8 cellular contexts compared by ENCODE assay signal in the genomic region with DNA sequence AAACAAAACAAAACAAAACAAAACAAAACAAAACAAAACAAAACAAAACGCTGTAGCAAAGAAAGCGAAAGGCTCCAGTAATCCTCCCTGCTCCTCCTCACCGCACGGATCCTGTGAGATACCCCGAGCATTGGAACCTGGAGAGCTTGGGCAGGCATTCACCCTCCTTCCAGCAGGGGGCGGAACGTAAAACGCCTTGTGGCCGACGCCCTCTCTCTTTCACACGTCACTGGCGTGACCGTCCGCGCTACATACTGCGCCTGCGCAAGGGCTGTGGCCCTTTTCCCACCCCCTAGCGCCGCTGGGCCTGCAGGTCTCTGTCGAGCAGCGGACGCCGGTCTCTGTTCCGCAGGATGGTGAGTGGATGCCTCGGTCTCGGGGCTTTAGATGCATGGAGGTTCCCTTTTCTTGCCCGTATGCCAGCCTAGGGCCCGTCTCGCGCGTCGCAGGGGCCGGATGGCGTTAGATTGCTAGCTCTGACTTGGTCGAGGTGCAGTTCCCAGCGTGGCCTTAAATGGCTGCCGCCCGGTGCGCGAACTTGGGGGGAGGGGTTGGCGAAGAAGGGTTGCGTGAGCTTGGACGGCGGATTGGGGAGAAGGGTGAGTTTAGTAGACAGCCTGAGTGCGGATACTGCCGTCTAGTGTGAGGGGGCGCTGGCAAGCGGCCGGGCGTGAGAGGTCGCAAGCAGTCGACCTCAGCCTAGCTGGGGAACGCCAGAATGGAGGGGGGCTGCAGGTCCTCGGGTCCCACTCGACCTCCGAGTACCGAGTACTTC. TPM values are rescaled to one million over a fixed set of nuclear protein-coding genes. Genes with fewer than 3 reads are reported as not detected.
DNase-seq lines count a peak whose midpoint lies in the region; ATAC-seq and TF ChIP-seq lines count a peak whose summit lies in the region.

A gene (plus strand): TSS at position 279 of the 775 bp plus-strand sequence. CDS start 75 bp downstream, at position 354.

- POLR2A ChIA-PET in RWPE1 (lab: Yijun Ruan, JAX; ENCODE audit: low non-redundant PET) = interaction anchor here (0.6 to 1.0 kb wide), 8 partner anchors 16 to 130 kb away, joined by 3 to 5 read pairs (median 4); a partner anchor contains a TSS

- CTCF ChIA-PET in RWPE1 (lab: Yijun Ruan, JAX) = interaction anchor here (0.5 to 1.0 kb wide), 6 partner anchors 13 to 350 kb away, joined by 3 to 4 read pairs (median 3); no protein-coding TSS in a partner anchor

- H3K9ac ChIP-seq in ES-I3 (ENCODE audit: low read depth, low read length) = peak within 1 kb of the TSS; percentile 91

- H3K4me3 Mint-ChIP-seq in activated T-helper 17 cell treated with anti-CD3 and anti-CD28 coated beads, Interleukin-2, amount 50 U/mL, for 72 hours = peak within 1 kb of the TSS; percentile 97
- peak within 1 kb of the TSS; percentile 99 for H3K4me3 Mint-ChIP-seq in natural killer cell

- peak within 1 kb of the TSS; percentile 100 for H3K4me3 ChIP-seq in LNCaP clone FGC (ENCODE audit: low read depth, low read length)
- H3K4me3 ChIP-seq in fibroblast of mammary gland (ENCODE audit: control insufficient read depth, low read depth, low read length) = peak within 1 kb of the TSS; percentile 89

- H3K27ac Mint-ChIP-seq in activated T-helper 17 cell treated with anti-CD3 and anti-CD28 coated beads, Interleukin-2, amount 50 U/mL, for 72 hours = peak within 1 kb of the TSS; percentile 100
- peak within 1 kb of the TSS; percentile 98 to 100 for H3K27ac Mint-ChIP-seq in natural killer cell

- intact Hi-C loops in natural killer cell (cut with micrococcal nuclease) = loop anchor here (2.0 kb wide), 1 partner anchor 349 kb away; a partner anchor contains a TSS

- H3K27me3 Mint-ChIP-seq in activated T-helper 17 cell treated with anti-CD3 and anti-CD28 coated beads, Interleukin-2, amount 50 U/mL, for 72 hours = no peaks in the 10 kb centered on the region
- H3K27me3 Mint-ChIP-seq in natural killer cell (ENCODE audit: low read depth in 2 of 2) = no peaks in the 10 kb centered on the region

- H3K27ac ChIP-seq in RWPE1 = peak within 1 kb of the TSS; percentile 82

- DNase-seq in H4 (ENCODE audit: low spot score) (peak; percentile 93), LNCaP clone FGC (ENCODE audit: low read depth) (peak; percentile 88), RWPE1 (ENCODE audit: low spot score) (peak; percentile 97), fibroblast of mammary gland (ENCODE audit: low read depth) (peak; percentile 96), natural killer cell (peak; percentile 98)
- DNase-seq in stimulated activated naive CD4-positive, alpha-beta T cell treated with Interleukin-2 at 50 U/mL for 16 hours (lab: John Stamatoyannopoulos, UW) = peak; percentile 95

- TF ChIP-seq CTCF in LNCaP clone FGC (IDR thresholded peaks at IDR 0.05; ENCODE audit: control insufficient read depth, extremely low read depth, insufficient read depth) = peak; percentile 95
- peak; percentile 93 for TF ChIP-seq CTCF in RWPE1 (conservative IDR thresholded peaks at IDR 0.05; ENCODE audit: low read depth)
- TF ChIP-seq CTCF in fibroblast of mammary gland (conservative IDR thresholded peaks at IDR 0.05; ENCODE audit: control insufficient read depth, insufficient read depth, low read depth, low read length) = peak; percentile 93
- TF ChIP-seq CTCF in natural killer cell (IDR thresholded peaks at IDR 0.05) = peak; percentile 91

- peak; percentile 92 for ATAC-seq in activated T-helper 17 cell treated with anti-CD3 and anti-CD28 coated beads, Interleukin-2, amount 50 U/mL, for 72 hours (replicated peaks)
- ATAC-seq in natural killer cell = peak; percentile 88 to 97 (median 89)

- peaks cover 21% of the 10 kb centered on the region for H3K36me3 ChIP-seq in ES-I3 (ENCODE audit: insufficient read depth, low read length)

- H3K9me3 Mint-ChIP-seq in activated T-helper 17 cell treated with anti-CD3 and anti-CD28 coated beads, Interleukin-2, amount 50 U/mL, for 72 hours = no peaks in the 10 kb centered on the region
- H3K9me3 Mint-ChIP-seq in natural killer cell = no peaks in the 10 kb centered on the region

- H3K4me1 ChIP-seq in ES-I3 (ENCODE audit: insufficient read depth, low read length) = peaks cover 12% of the 10 kb centered on the region

- H3K4me1 Mint-ChIP-seq in activated T-helper 17 cell treated with anti-CD3 and anti-CD28 coated beads, Interleukin-2, amount 50 U/mL, for 72 hours = peaks cover 18% of the 10 kb centered on the region
- H3K4me1 Mint-ChIP-seq in natural killer cell = peaks cover 45 to 48% of the 10 kb centered on the region in 2 donors

- H3K36me3 Mint-ChIP-seq in activated T-helper 17 cell treated with anti-CD3 and anti-CD28 coated beads, Interleukin-2, amount 50 U/mL, for 72 hours (ENCODE audit: low read depth) = peaks cover 54% of the 10 kb centered on the region
- H3K36me3 Mint-ChIP-seq in natural killer cell = no peaks in the 10 kb centered on the region

- no peaks in the 10 kb centered on the region for H3K9me3 ChIP-seq in ES-I3 (ENCODE audit: control insufficient read depth, insufficient read depth, low read length)

RNA-seq across cellular contexts. Expression of the gene that starts here (rescaled TPM):
- total RNA-seq in H4 (2014; rRNA removed; shearing (Covaris generic)) = 1,286 and 1,398 TPM in 2 replicates
- total RNA-seq in activated T-helper 17 cell treated with anti-CD3 and anti-CD28 coated beads, Interleukin-2, amount 50 U/mL, for 72 hours = 1,000 to 10,000 TPM; 1,253 to 1,604 TPM
- total RNA-seq in natural killer cell = 100 to 1,000 TPM; 573 to 679 (median 647) TPM

Comparison
In these comparisons a context has a peak if more than half of its experiments do, and no peak if none do; other contexts are left out.
1. Peak in every context shown above with its lines: DNase-seq, ATAC-seq, H3K4me3 ChIP-seq and H3K27ac ChIP-seq.